In genomic region chr19:10259162-10259905, GRCh38 we compare ENCODE assay signal across 8 cellular contexts. TPM values are rescaled to one million over a fixed set of nuclear protein-coding genes. Genes with fewer than 3 reads are reported as not detected.
A peak's percentile ranks its signal among the peaks of the same experiment; 100 is the strongest.
DNase-seq lines count a peak whose midpoint lies in the region; ATAC-seq and TF ChIP-seq lines count a peak whose summit lies in the region.

No MANE protein-coding gene starts in this region.

- H3K27me3 ChIP-seq in HCT116 (ENCODE audit: insufficient read depth, low read length) (no peaks in the 10 kb centered on the region), dorsolateral prefrontal cortex (no peaks in the 10 kb centered on the region), lung (ENCODE audit: control insufficient read depth, insufficient read depth) (no peaks in the 10 kb centered on the region)

- no peak overlapping the region for H2AFZ ChIP-seq in HCT116 (ENCODE audit: low read depth, low read length, poor library complexity, severe bottlenecking)

- peak overlapping the region; percentile 49; the same call in 1 of the 2 replicates for H3K9ac ChIP-seq in HCT116 (ENCODE audit: low read length)

- CTCF ChIA-PET in HCT116 (lab: Charles Lee): interaction anchor here (0.6 to 7.7 kb wide), 29 partner anchors 9 to 442 kb away, joined by 3 to 233 read pairs (median 5); partner anchors contain the start of genes CDC37, DNMT1, ICAM1 and ICAM5

- peak; percentile 82 for TF ChIP-seq RAD21 in HCT116 (IDR thresholded peaks at IDR 0.05; ENCODE audit: low read depth)

- peak overlapping the region; percentile 74 for H3K4me2 ChIP-seq in HCT116 (ENCODE audit: low read length)

- H3K79me2 ChIP-seq in HCT116 (ENCODE audit: insufficient read depth, low read length): peaks cover 6% of the 10 kb centered on the region; the same call in 1 of the 2 replicates

- TF ChIP-seq CTCF in AG09319 (IDR thresholded peaks at IDR 0.05; ENCODE audit: low read depth, low read length) (peak; percentile 73), HCT116 (IDR thresholded peaks at IDR 0.05 in 2 of 3, conservative IDR thresholded peaks at IDR 0.05 in 1 of 3; ENCODE audit: borderline replicate concordance in 1 of 3, insufficient read depth in 1 of 3, low read depth in 2 of 3, low read length in 2 of 3) (peak; percentile 77 to 86 (median 80)), dorsolateral prefrontal cortex (IDR thresholded peaks at IDR 0.05 in 54 of 56, conservative IDR thresholded peaks at IDR 0.05 in 2 of 56; ENCODE audit: low read depth in 1 of 56, partially characterized antibody in 56 of 56) (peak in 55 of 56 donors; percentile 0 to 81 (median 73)), lung (IDR thresholded peaks at IDR 0.05; ENCODE audit: control extremely low read depth, extremely low read depth) (peak; percentile 85)

- H3K9me2 ChIP-seq in HCT116 (ENCODE audit: insufficient read depth): no peaks in the 10 kb centered on the region

- no peaks in the 10 kb centered on the region for H3K9me3 ChIP-seq in HCT116 (ENCODE audit: control insufficient read depth in 1 of 2, insufficient read depth in 1 of 2, low read depth in 1 of 2, low read length in 2 of 2)
- H3K9me3 ChIP-seq in lung (ENCODE audit: control insufficient read depth in 2 of 2, insufficient read depth in 1 of 2, low read length in 1 of 2): no peaks in the 10 kb centered on the region

- no TSS peak for BruUV-seq in HCT116 (replicated peaks; lab: Mats Ljungman, UMichigan)

- ATAC-seq in HCT116 (peak; percentile 71), lung (ENCODE audit: insufficient read depth, low FRiP score) (peak; percentile 46), GM18520 (IDR thresholded peaks at IDR 0.05; ENCODE audit: unreplicated experiment) (no peak)

- POLR2A ChIA-PET in HCT116 (lab: Charles Lee): interaction anchor here (0.9 to 2.3 kb wide), 6 partner anchors 10 to 130 kb away, joined by 3 to 11 read pairs (median 5); partner anchors contain the start of genes ICAM5, S1PR2 and TYK2

- intact Hi-C loops in HCT116 (cut with micrococcal nuclease): loop anchor here (1.0 kb wide), 1 partner anchor 130 kb away; no protein-coding TSS in a partner anchor
- intact Hi-C loops in dorsolateral prefrontal cortex (cut with DNase I): loop anchor here in 1 of 2 donors (10.0 kb wide), 1 partner anchor 305 kb away; the partner anchor contains the start of genes CDKN2D and KRI1

- RAD21 ChIA-PET in HCT116 (lab: Charles Lee; ENCODE audit: low non-redundant PET in 1 of 2, low total read pairs in 2 of 2, uncharacterized antibody in 2 of 2, unreplicated experiment in 2 of 2): interaction anchor here (0.6 to 2.4 kb wide), 12 partner anchors 10 to 166 kb away, joined by 3 to 22 read pairs (median 4); partner anchors contain the start of genes ICAM1 (in 1 of the 2) and ICAM5 (in 1 of the 2)

- H3K4me1 ChIP-seq in HCT116 (ENCODE audit: control insufficient read depth in 1 of 2, insufficient read depth in 2 of 2, low read length in 2 of 2) (peaks cover 24 to 32% of the 10 kb centered on the region in 2 experiments), lung (ENCODE audit: control insufficient read depth in 2 of 2, insufficient read depth in 2 of 2, low read length in 2 of 2) (peaks cover 0 to 3% of the 10 kb centered on the region in 2 donors)

- H3K36me3 ChIP-seq in HCT116 (ENCODE audit: control insufficient read depth in 1 of 2, insufficient read depth in 2 of 2, low read length in 2 of 2) (peaks cover 13 to 28% of the 10 kb centered on the region in 2 experiments), lung (ENCODE audit: control insufficient read depth in 2 of 2, insufficient read depth in 2 of 2, low read length in 2 of 2) (peaks cover 4 to 16% of the 10 kb centered on the region in 2 donors)

- H4K20me1 ChIP-seq in HCT116 (ENCODE audit: insufficient read depth): no peaks in the 10 kb centered on the region; the same call in 1 of the 2 replicates

- H3K27ac ChIP-seq in HCT116 (ENCODE audit: low read depth, low read length) (peak overlapping the region; percentile 56), dorsolateral prefrontal cortex (peak overlapping the region in 12 of 59 donors; percentile 5 to 62 (median 38)), lung (ENCODE audit: low read depth in 1 of 2, low read length in 1 of 2) (peak overlapping the region in 1 of 2 donors; percentile 79)

- WGBS in lung, 2 donors: 55 to 64% methylated on average over 30 to 32 of the region's 32 CpGs

- TF ChIP-seq POLR2A in HCT116 (IDR thresholded peaks at IDR 0.05; ENCODE audit: borderline replicate concordance, extremely low read depth, insufficient read depth, insufficient read length): no peak

- DNase-seq in AG09319 (ENCODE audit: extremely low read depth, low read depth) (peak; percentile 57), HCT116 (ENCODE audit: low read depth, low spot score) (peak; percentile 82), NCI-H748 treated with DMSO at 0.1 percent for 48 hours (lab: John Stamatoyannopoulos, UW) (peak; percentile 48), dorsolateral prefrontal cortex (peak; percentile 57 to 90 (median 80)), lung (ENCODE audit: low spot score) (peak; percentile 93)
- DNase-seq in activated CD4-positive, alpha-beta T cell treated with anti-CD3 and anti-CD28 coated beads, Interleukin-2, amount 50 U/mL, for 24 hours (ENCODE audit: low read depth in 1 of 2, low spot score in 1 of 2): peak; percentile 79 to 87
- peak; percentile 74 for DNase-seq in stimulated activated CD8-positive, alpha-beta memory T cell treated with anti-CD3 and anti-CD28 coated beads, Interleukin-12 subunit alpha, Interleukin-12 subunit beta, amount 100 ng/mL, for 4 hours (ENCODE audit: low read depth)

- H3K4me3 ChIP-seq in HCT116 (replicated peaks in 1 of 2; ENCODE audit: low read depth in 1 of 2, low read length in 2 of 2) (no peak overlapping the region), dorsolateral prefrontal cortex (no peak overlapping the region), lung (no peak overlapping the region)

TF ChIP-seq in HCT116, 20 proteins besides CTCF, POLR2A, EP300 and RAD21:
- TF ChIP-seq EZH2 (IDR thresholded peaks at IDR 0.05): no peak
- no peak for TF ChIP-seq FOSL1 (IDR thresholded peaks at IDR 0.05; ENCODE audit: low read depth)
- TF ChIP-seq CBX3 (IDR thresholded peaks at IDR 0.05; ENCODE audit: low read depth): no peak
- TF ChIP-seq SIN3A (IDR thresholded peaks at IDR 0.05; ENCODE audit: low read depth): no peak
- TF ChIP-seq EZH2phosphoT487 (IDR thresholded peaks at IDR 0.05; ENCODE audit: borderline replicate concordance): no peak
- TF ChIP-seq SP1 (IDR thresholded peaks at IDR 0.05; ENCODE audit: low read depth): no peak
- TF ChIP-seq POLR2AphosphoS5 (IDR thresholded peaks at IDR 0.05; ENCODE audit: low read depth, low read length): no peak

RNA-seq across cellular contexts. Expression of gene MRPL4, which starts 7.3 kb away (rescaled TPM):
- 146 TPM for total RNA-seq in HCT116 (2021; ENCODE audit: unreplicated experiment)
- polyA plus RNA-seq in HCT116 (2012): 138 and 148 TPM in 2 replicates
- total RNA-seq in dorsolateral prefrontal cortex: 10 to 100 TPM; 35.7 to 68.1 (median 53.5) TPM
- 10 to 100 TPM; 16.6 to 61.9 TPM for total RNA-seq in lung
- polyA plus RNA-seq in lung: 10 to 100 TPM; 33.8 to 64.8 TPM

RNA-seq across cellular contexts. Expression of gene ICAM1, which starts 11.6 kb away (rescaled TPM):
- 5.0 TPM for total RNA-seq in HCT116 (2021; ENCODE audit: unreplicated experiment)
- 4.9 and 5.8 TPM in 2 replicates for polyA plus RNA-seq in HCT116 (2012)
- total RNA-seq in dorsolateral prefrontal cortex: 10 to 100 TPM in 28 of 120 experiments, 1 to 10 TPM in 92; 1.5 to 66.9 (median 5.3) TPM
- 100 to 1,000 TPM; 179 to 191 TPM for total RNA-seq in lung
- polyA plus RNA-seq in lung: 100 to 1,000 TPM in 1 of 2 donors, 10 to 100 TPM in 1; 88.4 to 391 TPM

RNA-seq across cellular contexts. Expression of gene ICAM4, which starts 27.4 kb away (rescaled TPM):
- total RNA-seq in HCT116 (2021; ENCODE audit: unreplicated experiment) (not detected), dorsolateral prefrontal cortex (1 to 10 TPM in 1 of 120 experiments, under 1 TPM in 9, not detected in 110; 0.38 to 1.1 (median 0.51) TPM), lung (10 to 100 TPM in 1 of 2 donors, 1 to 10 TPM in 1; 8.2 to 38.8 TPM)
- polyA plus RNA-seq in HCT116 (2012): not detected in 2 replicates
- polyA plus RNA-seq in lung: 1 to 10 TPM; 4.6 to 8.0 TPM

RNA-seq across cellular contexts. Expression of gene S1PR2, which starts 28.2 kb away (rescaled TPM):
- 6.1 TPM for total RNA-seq in HCT116 (2021; ENCODE audit: unreplicated experiment)
- 3.8 and 3.9 TPM in 2 replicates for polyA plus RNA-seq in HCT116 (2012)
- total RNA-seq in dorsolateral prefrontal cortex: 1 to 10 TPM; 1.1 to 4.4 (median 2.1) TPM
- total RNA-seq in lung: 10 to 100 TPM; 15.2 to 32.1 TPM
- polyA plus RNA-seq in lung: 10 to 100 TPM in 1 of 2 donors, 1 to 10 TPM in 1; 6.5 to 10.9 TPM

RNA-seq across cellular contexts. Expression of gene ICAM5, which starts 30.4 kb away (rescaled TPM):
- total RNA-seq in HCT116 (2021; ENCODE audit: unreplicated experiment) (53.9 TPM), dorsolateral prefrontal cortex (100 to 1,000 TPM in 1 of 120 experiments, 10 to 100 TPM in 119; 21.8 to 112 (median 61.0) TPM), lung (10 to 100 TPM; 22.2 to 32.1 TPM)
- polyA plus RNA-seq in HCT116 (2012): 24.7 and 25.2 TPM in 2 replicates
- polyA plus RNA-seq in lung: 10 to 100 TPM in 1 of 2 donors, 1 to 10 TPM in 1; 4.1 to 15.0 TPM
